ENCODE assay signal across 17 cellular contexts in genomic region chr17:39177256-39177655, GRCh38. TPM values are rescaled to one million over a fixed set of nuclear protein-coding genes. Genes with fewer than 3 reads are reported as not detected.
DNase-seq lines count a peak whose midpoint lies in the region; ATAC-seq and FAIRE-seq lines count a peak whose summit lies in the region.
"Had no signal": no experiment of that assay in that cellular context is flagged by ENCODE, and none has a peak within 500 bp of the region (broad histone marks: within the 10 kb centered on the region; RNA-seq: fewer than 3 reads in every experiment).

No MANE protein-coding gene starts in this region.

- ATAC-seq in left colon (peak; percentile 14), GM21515 (IDR thresholded peaks at IDR 0.05; ENCODE audit: unreplicated experiment) (no peak), GM21723 (IDR thresholded peaks at IDR 0.05; ENCODE audit: unreplicated experiment) (no peak)

- peak; percentile 73 for FAIRE-seq in G401.6 (lab: Jason Lieb, UNC)

- DNase-seq in DMS53 (lab: John Stamatoyannopoulos, UW) (peak; percentile 14), DMS53 treated with DMSO at 0.1 percent for 48 hours (lab: John Stamatoyannopoulos, UW; ENCODE audit: unreplicated experiment) (no peak), SK-MEL-5 (ENCODE audit: low read depth, low spot score) (peak; percentile 42), left colon (no peak), NOMO-1 treated with dmso at 0.1 percent for 144 hours (lab: John Stamatoyannopoulos, UW; ENCODE audit: unreplicated experiment) (no peak)
- DNase-seq: activated CD4-positive, alpha-beta memory T cell treated with anti-CD3 and anti-CD28 coated beads for 36 hours; activated effector memory CD4-positive, alpha-beta T cell treated with anti-CD3 and anti-CD28 coated beads, Interleukin-2, amount 50 U/mL, for 16 hours; COR-L47; NCI-H1092; nucleus accumbens had no signal

- in situ Hi-C loops in SK-MEL-5 (cut with HindIII; ENCODE audit: low pct_unique_long_range_greater_than_20kb, low sequenced_read_pairs) = no loop called here

- intact Hi-C loops in left colon (cut with DNase I, micrococcal nuclease) = no loop called here

RNA-seq across cellular contexts. Expression of gene ARL5C, which starts 11.3 kb away (rescaled TPM):
- total RNA-seq in SK-MEL-5 (2014; rRNA removed; shearing (Covaris generic)) = not detected in 2 replicates
- polyA plus RNA-seq in SK-MEL-5 (2015; cell fraction: cytosol; rRNA removed) = not detected in 2 replicates
- not detected in 2 replicates for polyA plus RNA-seq in SK-MEL-5 (2015; cell fraction: nucleus; rRNA removed)
- total RNA-seq in left colon = under 1 TPM in 1 of 2 donors, not detected in 1; 0.56 TPM
- total RNA-seq: A172; activated CD4-positive, alpha-beta memory T cell treated with anti-CD3 and anti-CD28 coated beads for 36 hours; mesenteric fat pad; NCI-H460 had no signal

RNA-seq across cellular contexts. Expression of gene CACNB1, which starts 20.2 kb away (rescaled TPM):
- 0.72 and 0.74 TPM in 2 replicates for total RNA-seq in SK-MEL-5 (2014; rRNA removed; shearing (Covaris generic))
- polyA plus RNA-seq in SK-MEL-5 (2015; cell fraction: cytosol; rRNA removed) = 1.7 and 2.1 TPM in 2 replicates
- 16.1 and 18.6 TPM in 2 replicates for polyA plus RNA-seq in SK-MEL-5 (2015; cell fraction: nucleus; rRNA removed)
- total RNA-seq in left colon = 10 to 100 TPM; 12.7 to 16.1 TPM

RNA-seq across cellular contexts. Expression of gene RPL19, which starts 22.8 kb away (rescaled TPM):
- total RNA-seq in SK-MEL-5 (2014; rRNA removed; shearing (Covaris generic)) = 4,194 and 4,277 TPM in 2 replicates
- polyA plus RNA-seq in SK-MEL-5 (2015; cell fraction: cytosol; rRNA removed) = 2,792 and 3,357 TPM in 2 replicates
- 592 and 621 TPM in 2 replicates for polyA plus RNA-seq in SK-MEL-5 (2015; cell fraction: nucleus; rRNA removed)
- 1,000 to 10,000 TPM; 1,376 to 1,435 TPM for total RNA-seq in left colon

RNA-seq across cellular contexts. Expression of gene PLXDC1, which starts 25.8 kb away (rescaled TPM):
- 0.43 and 0.48 TPM in 2 replicates for total RNA-seq in SK-MEL-5 (2014; rRNA removed; shearing (Covaris generic))
- 0.10 and 0.42 TPM in 2 replicates for polyA plus RNA-seq in SK-MEL-5 (2015; cell fraction: cytosol; rRNA removed)
- 10.0 and 13.7 TPM in 2 replicates for polyA plus RNA-seq in SK-MEL-5 (2015; cell fraction: nucleus; rRNA removed)
- 1 to 10 TPM; 2.3 to 5.0 TPM for total RNA-seq in left colon

RNA-seq across cellular contexts. Expression of gene STAC2, which starts 48.5 kb away (rescaled TPM):
- total RNA-seq in SK-MEL-5 (2014; rRNA removed; shearing (Covaris generic)) = not detected in 2 replicates
- not detected in 2 replicates for polyA plus RNA-seq in SK-MEL-5 (2015; cell fraction: cytosol; rRNA removed)
- polyA plus RNA-seq in SK-MEL-5 (2015; cell fraction: nucleus; rRNA removed) = not detected in 2 replicates
- total RNA-seq in left colon = under 1 TPM in 1 of 2 donors, not detected in 1; 0.17 TPM
- total RNA-seq: A172; activated CD4-positive, alpha-beta memory T cell treated with anti-CD3 and anti-CD28 coated beads for 36 hours; NCI-H460; skeletal muscle tissue had no signal

Comparison
In these comparisons a context has a peak if more than half of its experiments do, and no peak if none do; other contexts are left out.
1. DNase-seq: peak in DMS53 (single experiment) and SK-MEL-5 (single experiment); none in DMS53 treated with DMSO at 0.1 percent for 48 hours (single experiment), left colon (0 of 2) and NOMO-1 treated with dmso at 0.1 percent for 144 hours (single experiment).